21 cellular contexts compared by ENCODE assay signal in the genomic region with DNA sequence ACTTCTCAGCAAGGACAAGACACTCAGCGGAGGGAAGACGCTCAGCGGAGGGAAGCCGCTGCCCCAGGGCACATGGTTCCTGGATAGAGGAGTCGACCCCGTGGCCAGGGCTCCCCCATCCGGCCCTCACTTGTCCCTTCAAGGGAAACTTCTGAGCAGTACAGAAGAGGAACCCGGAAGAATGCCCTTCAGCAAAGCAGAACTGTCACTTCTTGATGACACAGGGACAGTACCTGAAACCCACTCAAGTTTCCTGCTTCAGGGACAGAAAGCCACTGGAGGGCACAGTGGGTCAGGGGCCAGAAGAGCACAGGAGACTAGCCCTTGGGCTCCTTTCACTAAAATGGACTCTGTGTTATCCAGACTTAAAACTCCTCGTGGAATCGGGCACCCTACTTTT.
DNase-seq lines count a peak whose midpoint lies in the region; ATAC-seq and TF ChIP-seq lines count a peak whose summit lies in the region.
"Had no signal": no experiment of that assay in that cellular context is flagged by ENCODE, and none has a peak within 500 bp of the region (broad histone marks: within the 10 kb centered on the region; RNA-seq: fewer than 3 reads in every experiment).

No MANE protein-coding gene starts in this region.

- H3K4me1 ChIP-seq in breast epithelium, result peaks cover 0 to 8% of the 10 kb centered on the region in 2 donors
- peaks cover 69 to 87% (median 79%) of the 10 kb centered on the region in 4 donors for H3K4me1 ChIP-seq in esophagus muscularis mucosa
- H3K4me1 ChIP-seq in sigmoid colon, result peaks cover 0 to 46% (median 38%) of the 10 kb centered on the region in 4 donors
- peaks cover 13 to 22% of the 10 kb centered on the region in 2 donors for H3K4me1 ChIP-seq in uterus

- no peaks in the 10 kb centered on the region for H3K9me3 Mint-ChIP-seq in MCF 10A (ENCODE audit: unreplicated experiment)
- no peaks in the 10 kb centered on the region for H3K9me3 Mint-ChIP-seq in activated CD4-positive, alpha-beta T cell treated with anti-CD3 and anti-CD28 coated beads for 36 hours (ENCODE audit: low read depth)
- H3K9me3 Mint-ChIP-seq: HFFc6; stimulated activated naive CD8-positive, alpha-beta T cell treated with anti-CD3 and anti-CD28 coated beads, Interleukin-15, Interleukin-2, amounts not matched to agents 100 ng/mL and 50 ng/mL, for 24 hours had no signal

- H3K36me3 ChIP-seq in breast epithelium, result no peaks in the 10 kb centered on the region
- peaks cover 24 to 51% (median 50%) of the 10 kb centered on the region in 4 donors for H3K36me3 ChIP-seq in esophagus muscularis mucosa
- H3K36me3 ChIP-seq in sigmoid colon, result peaks cover 5 to 42% (median 21%) of the 10 kb centered on the region in 4 donors
- no peaks in the 10 kb centered on the region for H3K36me3 ChIP-seq in uterus

- H3K4me3 ChIP-seq in breast epithelium (no peak overlapping the region), esophagus muscularis mucosa (no peak overlapping the region), sigmoid colon (no peak overlapping the region), uterus (no peak overlapping the region)

- H3K4me1 Mint-ChIP-seq in MCF 10A (ENCODE audit: insufficient read depth, unreplicated experiment), result no peaks in the 10 kb centered on the region
- H3K4me1 Mint-ChIP-seq in activated CD4-positive, alpha-beta T cell treated with anti-CD3 and anti-CD28 coated beads for 36 hours, result no peaks in the 10 kb centered on the region

- H3K4me3 Mint-ChIP-seq in MCF 10A (ENCODE audit: unreplicated experiment), result no peak overlapping the region
- no peak overlapping the region for H3K4me3 Mint-ChIP-seq in activated CD4-positive, alpha-beta T cell treated with anti-CD3 and anti-CD28 coated beads for 36 hours
- H3K4me3 Mint-ChIP-seq: activated CD8-positive, alpha-beta T cell treated with anti-CD3 and anti-CD28 coated beads, Interleukin-2, amount 10 ng/mL, durations not matched to agents 7 days and 5 days; HFFc6; stimulated activated naive CD8-positive, alpha-beta T cell treated with anti-CD3 and anti-CD28 coated beads, Interleukin-15, Interleukin-2, amounts not matched to agents 100 ng/mL and 50 ng/mL, for 24 hours had no signal

- peaks cover 4% of the 10 kb centered on the region for H3K36me3 Mint-ChIP-seq in MCF 10A (ENCODE audit: insufficient read depth, unreplicated experiment)
- peaks cover 6% of the 10 kb centered on the region for H3K36me3 Mint-ChIP-seq in activated CD4-positive, alpha-beta T cell treated with anti-CD3 and anti-CD28 coated beads for 36 hours (ENCODE audit: low read depth)

- H3K27me3 ChIP-seq in breast epithelium (no peaks in the 10 kb centered on the region), esophagus muscularis mucosa (no peaks in the 10 kb centered on the region), sigmoid colon (no peaks in the 10 kb centered on the region), uterus (no peaks in the 10 kb centered on the region)

- intact Hi-C loops in breast epithelium (cut with DNase I; ENCODE audit: low total_unique reads), result no loop called here
- intact Hi-C loops in MCF 10A (cut with micrococcal nuclease), result no loop called here
- intact Hi-C loops in esophagus muscularis mucosa (cut with DNase I), result no loop called here
- intact Hi-C loops in sigmoid colon (cut with DNase I), result no loop called here
- intact Hi-C loops in uterus (cut with DNase I; ENCODE audit: low total_unique reads), result no loop called here
- intact Hi-C loops in activated CD4-positive, alpha-beta T cell treated with anti-CD3 and anti-CD28 coated beads for 36 hours (cut with DNase I, micrococcal nuclease), result no loop called here

- no peaks in the 10 kb centered on the region for H3K27me3 Mint-ChIP-seq in MCF 10A (ENCODE audit: insufficient read depth, unreplicated experiment)
- no peaks in the 10 kb centered on the region for H3K27me3 Mint-ChIP-seq in activated CD4-positive, alpha-beta T cell treated with anti-CD3 and anti-CD28 coated beads for 36 hours
- H3K27me3 Mint-ChIP-seq: stimulated activated naive CD8-positive, alpha-beta T cell treated with anti-CD3 and anti-CD28 coated beads, Interleukin-15, Interleukin-2, amounts not matched to agents 100 ng/mL and 50 ng/mL, for 24 hours had no signal

- no peak for TF ChIP-seq EP300 in esophagus muscularis mucosa (IDR thresholded peaks at IDR 0.05)
- no peak for TF ChIP-seq EP300 in sigmoid colon (IDR thresholded peaks at IDR 0.05)

- CTCF ChIA-PET in MCF 10A (lab: Yijun Ruan, JAX), result no interaction called here
- CTCF ChIA-PET in activated CD4-positive, alpha-beta T cell treated with anti-CD3 and anti-CD28 coated beads for 36 hours (lab: Charles Lee), result interaction anchor here (1.2 kb wide), 1 partner anchor 10 kb away, joined by 3 read pairs; no protein-coding TSS in a partner anchor

- DNase-seq in breast epithelium (ENCODE audit: low spot score in 2 of 2) (no peak), MCF 10A (ENCODE audit: unreplicated experiment) (no peak), esophagus muscularis mucosa (ENCODE audit: extremely low spot score) (no peak), sigmoid colon (no peak), uterus (no peak), GM13977 (ENCODE audit: low spot score) (no peak)
- DNase-seq in activated CD4-positive, alpha-beta T cell treated with anti-CD3 and anti-CD28 coated beads for 36 hours, result no peak
- DNase-seq: activated CD8-positive, alpha-beta T cell treated with anti-CD3 and anti-CD28 coated beads, Interleukin-2, amount 10 ng/mL, durations not matched to agents 7 days and 5 days; activated T-cell treated with anti-CD3 and anti-CD28 coated beads, Interleukin-2, amount 50 U/mL, for 48 hours; caudate nucleus; GDM1; HFFc6; islet precursor cell; NCI-H146; NCI-H748 treated with DMSO at 0.1 percent for 48 hours; OCI-M1; T-helper 2 cell had no signal

- TF ChIP-seq CTCF in breast epithelium (IDR thresholded peaks at IDR 0.05) (no peak), MCF 10A (IDR thresholded peaks at IDR 0.05; ENCODE audit: unreplicated experiment) (no peak), esophagus muscularis mucosa (IDR thresholded peaks at IDR 0.05) (no peak), sigmoid colon (IDR thresholded peaks at IDR 0.05) (no peak), uterus (IDR thresholded peaks at IDR 0.05) (no peak), GM13977 (IDR thresholded peaks at IDR 0.05; ENCODE audit: extremely low read depth, insufficient read depth, missing control alignments) (no peak)

- H3K27ac ChIP-seq in breast epithelium (peak overlapping the region; percentile 42 to 61), esophagus muscularis mucosa (replicated peaks in 1 of 4) (peak overlapping the region; percentile 56 to 75 (median 72)), sigmoid colon (peak overlapping the region in 3 of 4 donors; percentile 51 to 75 (median 66)), uterus (peak overlapping the region; percentile 61 to 71)
- H3K27ac ChIP-seq: C4-2B had no signal

- H3K27ac Mint-ChIP-seq in MCF 10A (ENCODE audit: low read depth, unreplicated experiment), result no peak overlapping the region
- no peak overlapping the region for H3K27ac Mint-ChIP-seq in activated CD4-positive, alpha-beta T cell treated with anti-CD3 and anti-CD28 coated beads for 36 hours
- H3K27ac Mint-ChIP-seq: activated CD8-positive, alpha-beta T cell treated with anti-CD3 and anti-CD28 coated beads, Interleukin-2, amount 10 ng/mL, durations not matched to agents 7 days and 5 days; HFFc6; stimulated activated naive CD8-positive, alpha-beta T cell treated with anti-CD3 and anti-CD28 coated beads, Interleukin-15, Interleukin-2, amounts not matched to agents 100 ng/mL and 50 ng/mL, for 24 hours had no signal

- H3K9me3 ChIP-seq in breast epithelium, result no peaks in the 10 kb centered on the region
- H3K9me3 ChIP-seq in esophagus muscularis mucosa, result no peaks in the 10 kb centered on the region
- H3K9me3 ChIP-seq in sigmoid colon, result no peaks in the 10 kb centered on the region
- H3K9me3 ChIP-seq in uterus, result no peaks in the 10 kb centered on the region

- 81% methylated on average over 10 of the region's 10 CpGs for WGBS in esophagus muscularis mucosa
- WGBS in sigmoid colon, 2 donors, result 91 to 93% methylated on average over 10 of the region's 10 CpGs

- in situ Hi-C loops in GM13977 (cut with MboI; ENCODE audit: low pct_unique_long_range_greater_than_20kb, low sequenced_read_pairs, unreplicated experiment), result no loop called here

- ATAC-seq in activated CD4-positive, alpha-beta T cell treated with anti-CD3 and anti-CD28 coated beads for 36 hours, result no peak
- ATAC-seq in GM21367 (IDR thresholded peaks at IDR 0.05; ENCODE audit: unreplicated experiment), result no peak
- ATAC-seq: activated CD8-positive, alpha-beta T cell treated with anti-CD3 and anti-CD28 coated beads, Interleukin-2, amount 10 ng/mL, durations not matched to agents 7 days and 5 days; HepG2 had no signal

- POLR2A ChIA-PET in MCF 10A (lab: Yijun Ruan, JAX), result no interaction called here
- POLR2A ChIA-PET in activated CD4-positive, alpha-beta T cell treated with anti-CD3 and anti-CD28 coated beads for 36 hours (lab: Charles Lee), result no interaction called here

- TF ChIP-seq POLR2A in breast epithelium (IDR thresholded peaks at IDR 0.05), result no peak
- TF ChIP-seq POLR2A in esophagus muscularis mucosa (IDR thresholded peaks at IDR 0.05; ENCODE audit: low read depth), result no peak
- TF ChIP-seq POLR2A in sigmoid colon (IDR thresholded peaks at IDR 0.05), result no peak
- TF ChIP-seq POLR2A in uterus (IDR thresholded peaks at IDR 0.05), result no peak

- BruUV-seq in MCF 10A (replicated peaks; lab: Mats Ljungman, UMichigan), result no TSS peak
